24 cellular contexts compared by ENCODE assay signal in genomic region chr14:36748814-36749213, GRCh38.
DNase-seq lines count a peak whose midpoint lies in the region; ATAC-seq, FAIRE-seq and TF ChIP-seq lines count a peak whose summit lies in the region.
"Had no signal": no experiment of that assay in that cellular context is flagged by ENCODE, and none has a peak within 500 bp of the region (broad histone marks: within the 10 kb centered on the region; RNA-seq: fewer than 3 reads in every experiment).

No MANE protein-coding gene starts in this region.

- H3K9ac ChIP-seq in HepG2 (ENCODE audit: insufficient read depth, low read depth, low read length) (no peak overlapping the region), K562 (ENCODE audit: insufficient read depth in 1 of 2, low read depth in 2 of 2, low read length in 2 of 2) (no peak overlapping the region)
- H3K9ac ChIP-seq: BLaER1 treated with 17β-estradiol and CSF1 and Interleukin-3, amounts not matched to agents 10 nM and 100 nM had no signal

- TF ChIP-seq EP300 in HepG2 (IDR thresholded peaks at IDR 0.05; ENCODE audit: low read depth in 2 of 2, low read length in 2 of 2): no peak
- TF ChIP-seq EP300 in HepG2 (CRISPR knock-in tag; IDR thresholded peaks at IDR 0.05; ENCODE audit: borderline replicate concordance): no peak
- TF ChIP-seq EP300 in K562 (IDR thresholded peaks at IDR 0.05; ENCODE audit: low read length): no peak

- peak overlapping the region; percentile 59 for H3K27ac Mint-ChIP-seq in type B pancreatic cell
- H3K27ac Mint-ChIP-seq: B cell; CD4-positive, alpha-beta T cell; CD8-positive, alpha-beta T cell had no signal

- H3K4me1 ChIP-seq in HepG2 (ENCODE audit: insufficient read depth, low read length): no peaks in the 10 kb centered on the region
- no peaks in the 10 kb centered on the region for H3K4me1 ChIP-seq in right lobe of liver
- no peaks in the 10 kb centered on the region; a peak in 1 of 5 replicates for H3K4me1 ChIP-seq in K562 (replicated peaks in 1 of 2; ENCODE audit: control insufficient read depth in 2 of 2, insufficient read depth in 2 of 2, low read length in 2 of 2)
- H3K4me1 ChIP-seq: A549; BLaER1 treated with 17β-estradiol and CSF1 and Interleukin-3, amounts not matched to agents 10 nM and 100 nM had no signal

- TF ChIP-seq POLR2A in HepG2 (IDR thresholded peaks at IDR 0.05; ENCODE audit: insufficient read depth in 1 of 2, low read depth in 2 of 2, low read length in 2 of 2): no peak
- TF ChIP-seq POLR2A in right lobe of liver (IDR thresholded peaks at IDR 0.05): no peak
- TF ChIP-seq POLR2A in K562 (conservative IDR thresholded peaks at IDR 0.05): no peak

- peaks cover 10% of the 10 kb centered on the region for H3K4me1 Mint-ChIP-seq in type B pancreatic cell (ENCODE audit: unreplicated experiment)
- H3K4me1 Mint-ChIP-seq: B cell had no signal

- no peaks in the 10 kb centered on the region for H3K36me3 ChIP-seq in HepG2 (replicated peaks in 1 of 2; ENCODE audit: control insufficient read depth in 1 of 2, insufficient read depth in 2 of 2, low read length in 2 of 2)
- no peaks in the 10 kb centered on the region for H3K36me3 ChIP-seq in right lobe of liver
- no peaks in the 10 kb centered on the region for H3K36me3 ChIP-seq in K562 (ENCODE audit: control insufficient read depth, insufficient read depth, low read length)
- H3K36me3 ChIP-seq: BLaER1 treated with 17β-estradiol and CSF1 and Interleukin-3, amounts not matched to agents 10 nM and 100 nM had no signal

- TF ChIP-seq CTCF in HepG2 (CRISPR knock-in tag; IDR thresholded peaks at IDR 0.05): no peak
- TF ChIP-seq CTCF in right lobe of liver (IDR thresholded peaks at IDR 0.05): no peak
- no peak for TF ChIP-seq CTCF in K562 (IDR thresholded peaks at IDR 0.05 in 2 of 3, conservative IDR thresholded peaks at IDR 0.05 in 1 of 3; ENCODE audit: insufficient read depth in 2 of 3, low read depth in 1 of 3, low read length in 3 of 3)
- TF ChIP-seq CTCF in type B pancreatic cell (conservative IDR thresholded peaks at IDR 0.05): no peak

- POLR2A ChIA-PET in HepG2 (lab: Yijun Ruan, JAX) (no interaction called here), K562 (lab: Yijun Ruan, JAX) (no interaction called here)

- H3K4me3 Mint-ChIP-seq in type B pancreatic cell: no peak overlapping the region
- H3K4me3 Mint-ChIP-seq: B cell; CD4-positive, alpha-beta T cell; CD8-positive, alpha-beta T cell had no signal

- WGBS in HepG2 (ENCODE audit: low lambda C conversion rate): 3% methylated on average over 1 of the region's 1 CpG
- WGBS in right lobe of liver (ENCODE audit: insufficient coverage, low coverage, low lambda C conversion rate, missing lambda C conversion rate): 50% methylated on average over 1 of the region's 1 CpG
- WGBS in K562 (ENCODE audit: insufficient coverage, low coverage, missing lambda C conversion rate): 67% methylated on average over 1 of the region's 1 CpG

- BruUV-seq in HepG2 (replicated peaks; lab: Mats Ljungman, UMichigan): no TSS peak
- BruUV-seq in K562 (replicated peaks; lab: Mats Ljungman, UMichigan): no TSS peak

- peaks cover 3% of the 10 kb centered on the region for H3K36me3 Mint-ChIP-seq in type B pancreatic cell
- H3K36me3 Mint-ChIP-seq: CD8-positive, alpha-beta T cell had no signal

- no peak for TF ChIP-seq RAD21 in HepG2 (CRISPR knock-in tag; IDR thresholded peaks at IDR 0.05)
- no peak for TF ChIP-seq RAD21 in K562 (CRISPR knock-in tag; conservative IDR thresholded peaks at IDR 0.05 in 1 of 2, IDR thresholded peaks at IDR 0.05 in 1 of 2)

- H3K9me1 ChIP-seq in K562 (ENCODE audit: control insufficient read depth, insufficient read depth, low read length): no peaks in the 10 kb centered on the region

- CTCF ChIA-PET in HepG2 (lab: Yijun Ruan, JAX; ENCODE audit: low intra/inter-chr PET ratio, low total read pairs): no interaction called here
- CTCF ChIA-PET in K562 (lab: Yijun Ruan, JAX; ENCODE audit: low intra/inter-chr PET ratio): no interaction called here

- peaks cover 17% of the 10 kb centered on the region for H3K9me3 ChIP-seq in HepG2 (ENCODE audit: low read length)
- H3K9me3 ChIP-seq in right lobe of liver: no peaks in the 10 kb centered on the region
- H3K9me3 ChIP-seq in K562 (replicated peaks; ENCODE audit: control insufficient read depth, insufficient read depth, low read depth, low read length): no peaks in the 10 kb centered on the region

- intact Hi-C loops in HepG2 (cut with micrococcal nuclease; ENCODE audit: unreplicated experiment) (no loop called here), right lobe of liver (cut with DNase I) (no loop called here), K562 (cut with micrococcal nuclease) (loop anchor here (5.0 kb wide), 1 partner anchor 102 kb away; no protein-coding TSS in a partner anchor)

- in situ Hi-C loops in HepG2 (cut with HindIII; ENCODE audit: extremely low pct_ligation_motif_present, low pct_unique_long_range_greater_than_20kb) (no loop called here), K562 (cut with MboI) (no loop called here)

- H3K4me2 ChIP-seq in HepG2 (ENCODE audit: low read depth, low read length) (no peak overlapping the region), K562 (ENCODE audit: insufficient read depth, low read length) (no peak overlapping the region)
- H3K4me2 ChIP-seq: A549; BLaER1 treated with 17β-estradiol and CSF1 and Interleukin-3, amounts not matched to agents 10 nM and 100 nM had no signal

- no peak overlapping the region for H3K27ac ChIP-seq in HepG2 (ENCODE audit: extremely low read length, insufficient read depth, low read length)
- no peak overlapping the region for H3K27ac ChIP-seq in right lobe of liver
- no peak overlapping the region for H3K27ac ChIP-seq in K562 (ENCODE audit: extremely low read depth, low read depth, low read length)
- H3K27ac ChIP-seq: 22Rv1; A549; BLaER1 treated with 17β-estradiol and CSF1 and Interleukin-3, amounts not matched to agents 10 nM and 100 nM; C4-2B had no signal

- FAIRE-seq in HepG2 (lab: Jason Lieb, UNC) (no peak), K562 (lab: Jason Lieb, UNC) (no peak)
- FAIRE-seq: A549, GM12878, GM12892, GM18507 had no signal

- ATAC-seq in HepG2 (no peak), right lobe of liver (no peak), K562 (no peak), GM19455 (IDR thresholded peaks at IDR 0.05; ENCODE audit: unreplicated experiment) (no peak)
- ATAC-seq: A549; CD8-positive, alpha-beta T cell; GM12878 had no signal

- no peaks in the 10 kb centered on the region for H3K27me3 ChIP-seq in HepG2 (ENCODE audit: control insufficient read depth in 1 of 2, insufficient read depth in 2 of 2, low read length in 2 of 2)
- no peaks in the 10 kb centered on the region for H3K27me3 ChIP-seq in right lobe of liver
- H3K27me3 ChIP-seq in K562 (ENCODE audit: control insufficient read depth in 2 of 2, insufficient read depth in 2 of 2, low read length in 2 of 2): no peaks in the 10 kb centered on the region
- H3K27me3 ChIP-seq: BLaER1 treated with 17β-estradiol and CSF1 and Interleukin-3, amounts not matched to agents 10 nM and 100 nM had no signal

- H4K20me1 ChIP-seq in HepG2 (ENCODE audit: insufficient read depth, low read length) (no peaks in the 10 kb centered on the region), K562 (replicated peaks; ENCODE audit: control insufficient read depth, insufficient read depth, low read length) (no peaks in the 10 kb centered on the region)
- H4K20me1 ChIP-seq: BLaER1 treated with 17β-estradiol and CSF1 and Interleukin-3, amounts not matched to agents 10 nM and 100 nM had no signal

- no peak for DNase-seq in HepG2 (ENCODE audit: low spot score)
- no peak for DNase-seq in right lobe of liver
- DNase-seq in K562 (ENCODE audit: extremely low read depth in 1 of 4, low spot score in 3 of 4): no peak
- DNase-seq in type B pancreatic cell (ENCODE audit: extremely low spot score, unreplicated experiment): no peak
- DNase-seq in NCI-H2171 (lab: John Stamatoyannopoulos, UW): no peak
- DNase-seq: AML-193; CD4-positive, alpha-beta T cell; CD8-positive, alpha-beta T cell; COR-L47; DMS 273 treated with DMSO at 0.1 percent for 48 hours; DMS153; DMS79; DND-41; EL; GDM1 had no signal

- H3K79me2 ChIP-seq in HepG2 (ENCODE audit: insufficient read depth, low read length) (no peaks in the 10 kb centered on the region), K562 (ENCODE audit: control insufficient read depth, insufficient read depth, low read length) (no peaks in the 10 kb centered on the region)

- H3K27me3 Mint-ChIP-seq in type B pancreatic cell: no peaks in the 10 kb centered on the region
- H3K27me3 Mint-ChIP-seq: B cell; CD4-positive, alpha-beta T cell had no signal

- H3K4me3 ChIP-seq in HepG2 (replicated peaks in 1 of 3; ENCODE audit: insufficient read depth in 1 of 3, low read depth in 2 of 3, low read length in 3 of 3): no peak overlapping the region
- H3K4me3 ChIP-seq in right lobe of liver: no peak overlapping the region
- no peak overlapping the region for H3K4me3 ChIP-seq in K562
- H3K4me3 ChIP-seq: A549; BLaER1 treated with 17β-estradiol and CSF1 and Interleukin-3, amounts not matched to agents 10 nM and 100 nM; GM12878 had no signal

- H3K9me3 Mint-ChIP-seq in type B pancreatic cell: peaks cover 7% of the 10 kb centered on the region

- no peak overlapping the region for H2AFZ ChIP-seq in HepG2 (ENCODE audit: low read length)
- H2AFZ ChIP-seq in K562 (ENCODE audit: low read depth, low read length): no peak overlapping the region

Comparison
In these comparisons a context has a peak if more than half of its experiments do, and no peak if none do; other contexts are left out.
1. Of the 241 proteins assayed by ChIP-seq in both HepG2 and K562: peak only in HepG2: MNT; only in K562: MEIS2; in both: none; in neither: 239.